Comparison of ENCODE assay signal across 1 cellular context in genomic region chr2:7014201-7014640, GRCh38.
TF ChIP-seq lines count a peak whose summit lies in the region.

No MANE protein-coding gene starts in this region.

TF ChIP-seq in SK-N-SH, 30 proteins besides CTCF, POLR2A, EP300 and RAD21 (continued from another document):
- TF ChIP-seq RCOR1 (IDR thresholded peaks at IDR 0.05; ENCODE audit: low read length): peak; percentile 44; the same call in 1 of the 2 replicates
- TF ChIP-seq TEAD4 (IDR thresholded peaks at IDR 0.05; ENCODE audit: borderline replicate concordance, insufficient read depth): no peak
- no peak for TF ChIP-seq JUND (IDR thresholded peaks at IDR 0.05)
